In genomic region chr18:77133920-77134496, GRCh38 we compare ENCODE assay signal across 8 cellular contexts. TPM values are rescaled to one million over a fixed set of nuclear protein-coding genes. Genes with fewer than 3 reads are reported as not detected.
DNase-seq lines count a peak whose midpoint lies in the region; ATAC-seq, FAIRE-seq and TF ChIP-seq lines count a peak whose summit lies in the region.

No MANE protein-coding gene starts in this region.

- DNase-seq in GM13977 (ENCODE audit: low spot score) (no peak), Karpas-422 (peak; percentile 68), medulla oblongata (ENCODE audit: extremely low spot score) (peak; percentile 59), mucosa of gallbladder (ENCODE audit: low spot score) (no peak), urothelium cell line (ENCODE audit: low spot score) (no peak)
- peak; percentile 55 for DNase-seq in activated CD8-positive, alpha-beta memory T cell treated with anti-CD3 and anti-CD28 coated beads, Interleukin-2, amount 50 U/mL, for 48 hours

- peak overlapping the region; percentile 96 for H3K4me2 ChIP-seq in Karpas-422 (ENCODE audit: low read depth, low read length, poor library complexity, severe bottlenecking)

- H3K36me3 ChIP-seq in Karpas-422 (ENCODE audit: insufficient read depth, low read length), result no peaks in the 10 kb centered on the region

- no peak overlapping the region for H3K4me3 ChIP-seq in Karpas-422 (ENCODE audit: low read length)

- ATAC-seq in GM19328 (IDR thresholded peaks at IDR 0.05; ENCODE audit: unreplicated experiment) (no peak), GM18867 (IDR thresholded peaks at IDR 0.05; ENCODE audit: unreplicated experiment) (no peak)

- no peak for FAIRE-seq in urothelium cell line (lab: Jason Lieb, UNC)

- in situ Hi-C loops in GM13977 (cut with MboI; ENCODE audit: low pct_unique_long_range_greater_than_20kb, low sequenced_read_pairs, unreplicated experiment), result no loop called here

- no peak overlapping the region for H3K9ac ChIP-seq in Karpas-422 (ENCODE audit: low read length)

- H3K27me3 ChIP-seq in Karpas-422 (ENCODE audit: low read length), result no peaks in the 10 kb centered on the region

- no peak overlapping the region for H3K27ac ChIP-seq in Karpas-422 (ENCODE audit: low read length)

- H2AFZ ChIP-seq in Karpas-422 (ENCODE audit: low read length), result no peak overlapping the region

- H3K79me2 ChIP-seq in Karpas-422 (ENCODE audit: low read length), result peaks cover 28% of the 10 kb centered on the region

- peaks cover 48% of the 10 kb centered on the region for H3K4me1 ChIP-seq in Karpas-422 (ENCODE audit: low read length)

- H3K9me3 ChIP-seq in Karpas-422 (ENCODE audit: low read length), result no peaks in the 10 kb centered on the region

- TF ChIP-seq CTCF in GM13977 (IDR thresholded peaks at IDR 0.05; ENCODE audit: extremely low read depth, insufficient read depth, missing control alignments), result peak; percentile 28

- no peaks in the 10 kb centered on the region for H4K20me1 ChIP-seq in Karpas-422 (ENCODE audit: insufficient read depth, low read depth, low read length)

- H3K9me2 ChIP-seq in Karpas-422 (replicated peaks; ENCODE audit: insufficient read depth, low read length), result no peaks in the 10 kb centered on the region

RNA-seq across cellular contexts. Expression of gene MBP, which starts 1.4 kb away (rescaled TPM):
- 58.3 and 67.8 TPM in 2 replicates for total RNA-seq in Karpas-422 (2014; rRNA removed; shearing (Covaris generic); ENCODE audit: low replicate concordance)
- total RNA-seq in mucosa of gallbladder, result 91.4 TPM

Comparison
In these comparisons a context has a peak if more than half of its experiments do, and no peak if none do; other contexts are left out.
1. DNase-seq: peak in Karpas-422 (single experiment), activated CD8-positive, alpha-beta memory T cell treated with anti-CD3 and anti-CD28 coated beads, Interleukin-2, amount 50 U/mL, for 48 hours (single experiment) and medulla oblongata (single experiment); none in GM13977 (single experiment), mucosa of gallbladder (single experiment) and urothelium cell line (single experiment).